7 cellular contexts compared by ENCODE assay signal in genomic region chr15:40872791-40873526, GRCh38.
DNase-seq lines count a peak whose midpoint lies in the region; ATAC-seq and TF ChIP-seq lines count a peak whose summit lies in the region.
"Had no signal": no experiment of that assay in that cellular context is flagged by ENCODE, and none has a peak within 500 bp of the region (broad histone marks: within the 10 kb centered on the region; RNA-seq: fewer than 3 reads in every experiment).

No MANE protein-coding gene starts in this region.

- H3K27me3 ChIP-seq in BLaER1 treated with 17β-estradiol and CSF1 and Interleukin-3, amounts not matched to agents 10 nM and 100 nM, result 0 out of 22 replicates have a peak, but pooled peaks cover 0 to 4% (median 0%) of the 10 kb centered on the region in 11 experiments
- no peaks in the 10 kb centered on the region for H3K27me3 ChIP-seq in OCI-LY1 (ENCODE audit: insufficient read depth, low read length)
- H3K27me3 ChIP-seq in iPS-20b (ENCODE audit: insufficient read depth, low read length), result peaks cover 17% of the 10 kb centered on the region; the same call in 1 of the 2 replicates

- H3K9me3 ChIP-seq in BLaER1 treated with 17β-estradiol and CSF1 and Interleukin-3, amounts not matched to agents 10 nM and 100 nM (replicated peaks in 1 of 11), result no peaks in the 10 kb centered on the region
- H3K9me3 ChIP-seq in OCI-LY1 (ENCODE audit: low read length), result no peaks in the 10 kb centered on the region
- H3K9me3 ChIP-seq in iPS-20b (ENCODE audit: insufficient read depth, low read depth, low read length), result no peaks in the 10 kb centered on the region

- H3F3A ChIP-seq in OCI-LY1 (ENCODE audit: insufficient read depth, low read length), result no peaks in the 10 kb centered on the region

- DNase-seq in activated CD4-positive, CD25-positive, alpha-beta regulatory T cell (lab: John Stamatoyannopoulos, UW), result no peak
- DNase-seq: NCI-H2227 treated with DMSO at 0.1 percent for 48 hours had no signal

- no peak for ATAC-seq in GM18870 (IDR thresholded peaks at IDR 0.05; ENCODE audit: unreplicated experiment)
- ATAC-seq in GM21381 (IDR thresholded peaks at IDR 0.05; ENCODE audit: unreplicated experiment), result no peak

- H2AFZ ChIP-seq in OCI-LY1 (ENCODE audit: low read length), result no peak overlapping the region; the same call in 1 of the 2 replicates

- H3K79me2 ChIP-seq in OCI-LY1 (ENCODE audit: insufficient read depth, low read length), result no peaks in the 10 kb centered on the region

- peaks cover 0 to 10% (median 0%) of the 10 kb centered on the region in 11 experiments; a peak in 1 of 22 replicates for H4K20me1 ChIP-seq in BLaER1 treated with 17β-estradiol and CSF1 and Interleukin-3, amounts not matched to agents 10 nM and 100 nM
- no peaks in the 10 kb centered on the region for H4K20me1 ChIP-seq in OCI-LY1 (ENCODE audit: insufficient read depth, low read length)

- peak overlapping the region in 6 of 11 experiments; percentile 66 to 79 (median 76); a peak in 5 of 22 replicates for H3K9ac ChIP-seq in BLaER1 treated with 17β-estradiol and CSF1 and Interleukin-3, amounts not matched to agents 10 nM and 100 nM
- peak overlapping the region; percentile 64; the same call in 1 of the 2 replicates for H3K9ac ChIP-seq in OCI-LY1 (ENCODE audit: low read length)
- H3K9ac ChIP-seq in iPS-20b (ENCODE audit: low read depth, low read length), result no peak overlapping the region; the same call in 1 of the 2 replicates

- no peaks in the 10 kb centered on the region for H3K9me2 ChIP-seq in OCI-LY1 (ENCODE audit: low read depth, low read length)

- H3K36me3 ChIP-seq in BLaER1 treated with 17β-estradiol and CSF1 and Interleukin-3, amounts not matched to agents 10 nM and 100 nM, result no peaks in the 10 kb centered on the region
- no peaks in the 10 kb centered on the region for H3K36me3 ChIP-seq in OCI-LY1 (ENCODE audit: insufficient read depth, low read length)
- H3K36me3 ChIP-seq in iPS-20b (ENCODE audit: insufficient read depth, low read depth, low read length), result no peaks in the 10 kb centered on the region

- H3K27ac ChIP-seq in BLaER1 treated with 17β-estradiol and CSF1 and Interleukin-3, amounts not matched to agents 10 nM and 100 nM, result no peak overlapping the region
- H3K27ac ChIP-seq in OCI-LY1 (ENCODE audit: low read depth, low read length, poor library complexity, severe bottlenecking) (no peak overlapping the region), iPS-20b (ENCODE audit: low read length) (no peak overlapping the region)

- H3K4me3 ChIP-seq in BLaER1 treated with 17β-estradiol and CSF1 and Interleukin-3, amounts not matched to agents 10 nM and 100 nM, result peak overlapping the region in 9 of 10 experiments; percentile 58 to 72 (median 67); a peak in 15 of 20 replicates
- peak overlapping the region; percentile 72 for H3K4me3 ChIP-seq in OCI-LY1 (ENCODE audit: low read depth, low read length, poor library complexity, severe bottlenecking)
- H3K4me3 ChIP-seq in iPS-20b (ENCODE audit: low read length), result peak overlapping the region; percentile 58; the same call in 1 of the 2 replicates

- H3K4me1 ChIP-seq in BLaER1 treated with 17β-estradiol and CSF1 and Interleukin-3, amounts not matched to agents 10 nM and 100 nM, result peaks cover 15 to 57% (median 44%) of the 10 kb centered on the region in 10 experiments
- H3K4me1 ChIP-seq in OCI-LY1 (ENCODE audit: insufficient read depth, low read length, severe bottlenecking) (peaks cover 28% of the 10 kb centered on the region), iPS-20b (ENCODE audit: insufficient read depth, low read length) (peaks cover 7% of the 10 kb centered on the region; the same call in 1 of the 2 replicates)

- TF ChIP-seq CTCF in OCI-LY1 (IDR thresholded peaks at IDR 0.05; ENCODE audit: low read length), result no peak

- peak overlapping the region; percentile 79 to 96 (median 89) for H3K4me2 ChIP-seq in BLaER1 treated with 17β-estradiol and CSF1 and Interleukin-3, amounts not matched to agents 10 nM and 100 nM
- peak overlapping the region; percentile 83 for H3K4me2 ChIP-seq in OCI-LY1 (ENCODE audit: low read length)
